In genomic region chr1:116203192-116203723, GRCh38 we compare ENCODE assay signal across 20 cellular contexts.
DNase-seq lines count a peak whose midpoint lies in the region; ATAC-seq and TF ChIP-seq lines count a peak whose summit lies in the region.
"Had no signal": no experiment of that assay in that cellular context is flagged by ENCODE, and none has a peak within 500 bp of the region (broad histone marks: within the 10 kb centered on the region; RNA-seq: fewer than 3 reads in every experiment).

No MANE protein-coding gene starts in this region.

- no peaks in the 10 kb centered on the region for H3K27me3 ChIP-seq in ascending aorta
- H3K27me3 ChIP-seq: hepatocyte, ovary had no signal

- POLR2A ChIA-PET in RWPE1 (lab: Yijun Ruan, JAX; ENCODE audit: low non-redundant PET): no interaction called here

- intact Hi-C loops in ascending aorta (cut with DNase I) (no loop called here), left colon (cut with DNase I, micrococcal nuclease) (no loop called here)

- ATAC-seq in HG02970 (IDR thresholded peaks at IDR 0.05; ENCODE audit: low FRiP score, unreplicated experiment) (no peak), HG03045 (IDR thresholded peaks at IDR 0.05; ENCODE audit: unreplicated experiment) (no peak), left colon (no peak)

- TF ChIP-seq CTCF in 22Rv1 (IDR thresholded peaks at IDR 0.05): peak; percentile 64
- TF ChIP-seq CTCF in HFF-Myc (IDR thresholded peaks at IDR 0.05; ENCODE audit: low read depth, low read length, missing control alignments): peak; percentile 35
- 0 out of 2 replicates have a peak, but pooled peaks have one; percentile 13 for TF ChIP-seq CTCF in RWPE1 (conservative IDR thresholded peaks at IDR 0.05; ENCODE audit: low read depth)
- TF ChIP-seq CTCF in foreskin fibroblast (IDR thresholded peaks at IDR 0.05; ENCODE audit: low read depth, low read length): peak; percentile 11
- TF ChIP-seq CTCF in ascending aorta (IDR thresholded peaks at IDR 0.05): no peak

- H3K4me3 ChIP-seq in HFF-Myc (replicated peaks; ENCODE audit: low read depth, low read length) (no peak overlapping the region), foreskin fibroblast (ENCODE audit: low read depth in 1 of 2, low read length in 2 of 2) (no peak overlapping the region), ascending aorta (no peak overlapping the region)
- H3K4me3 ChIP-seq: esophagus squamous epithelium, hepatocyte, ovary, spleen had no signal

- no peak for DNase-seq in HFF-Myc (ENCODE audit: extremely low read depth, low read depth)
- no peak for DNase-seq in RWPE1 (ENCODE audit: low spot score)
- DNase-seq in foreskin fibroblast: peak; percentile 3 to 34
- DNase-seq in ascending aorta (ENCODE audit: low spot score in 2 of 2): no peak
- DNase-seq in left colon: no peak
- DNase-seq: activated CD4-positive, CD25-positive, alpha-beta regulatory T cell; activated gamma-delta T cell; Caco-2; esophagus squamous epithelium; KBM-7; left cardiac atrium; NCI-H146; NCI-H526 treated with DMSO at 0.1 percent for 48 hours; ovary; spleen; stimulated activated naive CD4-positive, alpha-beta T cell treated with Interleukin-2 at 50 U/mL for 16 hours had no signal

- H3K36me3 ChIP-seq in ascending aorta: no peaks in the 10 kb centered on the region
- H3K36me3 ChIP-seq: esophagus squamous epithelium, ovary, spleen had no signal

- CTCF ChIA-PET in RWPE1 (lab: Yijun Ruan, JAX): no interaction called here

- H3K9me3 ChIP-seq in ascending aorta: no peaks in the 10 kb centered on the region
- H3K9me3 ChIP-seq: Caco-2, esophagus squamous epithelium, ovary had no signal

- no peaks in the 10 kb centered on the region for H3K4me1 ChIP-seq in ascending aorta
- H3K4me1 ChIP-seq: Caco-2, esophagus squamous epithelium, spleen had no signal

- H3K27ac ChIP-seq in 22Rv1 (peak overlapping the region; percentile 54), RWPE1 (no peak overlapping the region), ascending aorta (no peak overlapping the region)
- H3K27ac ChIP-seq: esophagus squamous epithelium, hepatocyte, ovary, spleen had no signal

Comparison
In these comparisons a context has a peak if more than half of its experiments do, and no peak if none do; other contexts are left out.
1. CTCF ChIP-seq: peak in 22Rv1 (single experiment), HFF-Myc (single experiment), RWPE1 (single experiment) and foreskin fibroblast (single experiment); none in ascending aorta (0 of 3).
2. DNase-seq: peak in foreskin fibroblast (2 of 2); none in HFF-Myc (single experiment), RWPE1 (single experiment), ascending aorta (0 of 2) and left colon (0 of 2).